Comparison of ENCODE assay signal across 17 cellular contexts in the genomic region with DNA sequence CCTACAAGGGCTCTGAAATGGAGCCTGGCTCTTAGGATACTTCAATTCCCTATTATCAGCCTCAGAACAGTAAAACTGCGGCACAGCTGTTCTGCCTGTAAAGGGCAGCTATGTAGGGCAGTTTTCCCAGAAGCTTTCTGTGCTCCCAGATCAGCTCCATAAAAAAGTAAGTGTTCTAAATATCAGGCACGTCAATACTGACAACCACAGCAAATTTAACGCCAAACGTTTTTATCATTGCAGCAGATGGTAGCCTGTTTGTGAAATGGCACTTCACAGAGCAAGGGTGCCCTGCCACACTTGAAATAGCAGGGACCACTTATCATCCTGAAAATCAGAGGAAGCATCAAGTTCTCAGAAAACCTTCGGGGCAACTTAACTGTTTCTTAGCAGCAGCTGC. TPM values are rescaled to one million over a fixed set of nuclear protein-coding genes. Genes with fewer than 3 reads are reported as not detected.
DNase-seq lines count a peak whose midpoint lies in the region; ATAC-seq and TF ChIP-seq lines count a peak whose summit lies in the region.
"Had no signal": no experiment of that assay in that cellular context is flagged by ENCODE, and none has a peak within 500 bp of the region (broad histone marks: within the 10 kb centered on the region; RNA-seq: fewer than 3 reads in every experiment).

No MANE protein-coding gene starts in this region.

- H3K27me3 ChIP-seq in DND-41 (ENCODE audit: insufficient read depth, low read length, poor library complexity) (no peaks in the 10 kb centered on the region), upper lobe of right lung (no peaks in the 10 kb centered on the region)
- H3K27me3 ChIP-seq: stomach had no signal

- peaks cover 3% of the 10 kb centered on the region for H3K27me3 Mint-ChIP-seq in activated T-helper 1 cell treated with anti-CD3 and anti-CD28 coated beads, Interleukin-12 subunit alpha, Interleukin-12 subunit beta, Interleukin-2, Interleukin-4 antibody, amounts not matched to agents 30 ng/mL and 10 ng/mL and 1 ng/mL, durations not matched to agents 14 hours and 24 hours and 36 hours (ENCODE audit: insufficient read depth)
- H3K27me3 Mint-ChIP-seq: CD4-positive, CD25-positive, alpha-beta regulatory T cell had no signal

- H3K36me3 Mint-ChIP-seq in activated T-helper 1 cell treated with anti-CD3 and anti-CD28 coated beads, Interleukin-12 subunit alpha, Interleukin-12 subunit beta, Interleukin-2, Interleukin-4 antibody, amounts not matched to agents 30 ng/mL and 10 ng/mL and 1 ng/mL, durations not matched to agents 14 hours and 24 hours and 36 hours (ENCODE audit: low read depth) = no peaks in the 10 kb centered on the region
- H3K36me3 Mint-ChIP-seq: naive thymus-derived CD8-positive, alpha-beta T cell had no signal

- H3K27ac ChIP-seq in DND-41 (ENCODE audit: low read length) = peak overlapping the region; percentile 96
- no peak overlapping the region for H3K27ac ChIP-seq in caudate nucleus (ENCODE audit: low read depth, low read length)
- no peak overlapping the region for H3K27ac ChIP-seq in upper lobe of right lung
- H3K27ac ChIP-seq: prostate gland, stomach had no signal

- intact Hi-C loops in activated T-helper 1 cell treated with anti-CD3 and anti-CD28 coated beads, Interleukin-12 subunit alpha, Interleukin-12 subunit beta, Interleukin-2, Interleukin-4 antibody, amounts not matched to agents 30 ng/mL and 10 ng/mL and 1 ng/mL, durations not matched to agents 14 hours and 24 hours and 36 hours (cut with micrococcal nuclease) = no loop called here
- intact Hi-C loops in upper lobe of right lung (cut with DNase I) = no loop called here

- H3K79me2 ChIP-seq in DND-41 (ENCODE audit: insufficient read depth, low read length) = no peaks in the 10 kb centered on the region

- peak overlapping the region; percentile 59 for H3K9ac ChIP-seq in DND-41 (ENCODE audit: low read depth, low read length)

- H3K4me1 Mint-ChIP-seq in activated T-helper 1 cell treated with anti-CD3 and anti-CD28 coated beads, Interleukin-12 subunit alpha, Interleukin-12 subunit beta, Interleukin-2, Interleukin-4 antibody, amounts not matched to agents 30 ng/mL and 10 ng/mL and 1 ng/mL, durations not matched to agents 14 hours and 24 hours and 36 hours (ENCODE audit: low read depth) = no peaks in the 10 kb centered on the region
- H3K4me1 Mint-ChIP-seq: CD4-positive, CD25-positive, alpha-beta regulatory T cell; naive thymus-derived CD8-positive, alpha-beta T cell had no signal

- no peaks in the 10 kb centered on the region for H3K9me3 Mint-ChIP-seq in activated T-helper 1 cell treated with anti-CD3 and anti-CD28 coated beads, Interleukin-12 subunit alpha, Interleukin-12 subunit beta, Interleukin-2, Interleukin-4 antibody, amounts not matched to agents 30 ng/mL and 10 ng/mL and 1 ng/mL, durations not matched to agents 14 hours and 24 hours and 36 hours
- H3K9me3 Mint-ChIP-seq: activated T-helper 2 cell treated with anti-CD3 and anti-CD28 coated beads, Interferon-gamma antibody, Interleukin-2, Interleukin-4, amounts not matched to agents 10 μg/mL and 5 μg/mL and 100 μg/mL, durations not matched to agents 14 hours and 24 hours and 36 hours had no signal

- H3K4me3 ChIP-seq in DND-41 (ENCODE audit: low read depth in 1 of 2, low read length in 2 of 2) (peak overlapping the region in 1 of 2 experiments; percentile 32; a peak in 1 of 4 replicates), upper lobe of right lung (no peak overlapping the region)
- H3K4me3 ChIP-seq: prostate gland, stomach had no signal

- DNase-seq in DND-41 (peak; percentile 81), NCI-H128 (lab: John Stamatoyannopoulos, UW; ENCODE audit: unreplicated experiment) (peak; percentile 15), SHP77 (lab: John Stamatoyannopoulos, UW) (peak; percentile 28 to 34), islet precursor cell (peak; percentile 61), caudate nucleus (lab: John Stamatoyannopoulos, UW) (no peak), upper lobe of right lung (no peak), SKM-1 (lab: John Stamatoyannopoulos, UW; ENCODE audit: unreplicated experiment) (no peak)
- no peak for DNase-seq in activated T-helper 1 cell treated with anti-CD3 and anti-CD28 coated beads, Interleukin-12 subunit alpha, Interleukin-12 subunit beta, Interleukin-2, Interleukin-4 antibody, amounts not matched to agents 30 ng/mL and 10 ng/mL and 1 ng/mL, durations not matched to agents 14 hours and 24 hours and 36 hours (ENCODE audit: low spot score)
- DNase-seq: CD4-positive, CD25-positive, alpha-beta regulatory T cell; hippocampal formation; naive thymus-derived CD8-positive, alpha-beta T cell; NCI-H1436 treated with DMSO at 0.1 percent for 48 hours; NCI-H774; stomach had no signal

- no peak for TF ChIP-seq CTCF in DND-41 (IDR thresholded peaks at IDR 0.05; ENCODE audit: borderline replicate concordance, extremely low read depth, low read length, poor library complexity, severe bottlenecking)
- TF ChIP-seq CTCF in upper lobe of right lung (IDR thresholded peaks at IDR 0.05) = no peak

- peak overlapping the region; percentile 56 for H3K4me2 ChIP-seq in DND-41 (ENCODE audit: insufficient read depth, low read length)

- no peaks in the 10 kb centered on the region for H3K9me3 ChIP-seq in DND-41 (ENCODE audit: insufficient read depth, low read length, severe bottlenecking)
- no peaks in the 10 kb centered on the region for H3K9me3 ChIP-seq in upper lobe of right lung
- H3K9me3 ChIP-seq: prostate gland, stomach had no signal

- ATAC-seq in DND-41 (ENCODE audit: insufficient read depth, low read depth) (peak; percentile 71), upper lobe of right lung (no peak)
- ATAC-seq: left lobe of liver; naive thymus-derived CD8-positive, alpha-beta T cell had no signal

- no peaks in the 10 kb centered on the region for H4K20me1 ChIP-seq in DND-41 (ENCODE audit: insufficient read depth, low read length)

- H3K4me1 ChIP-seq in DND-41 (ENCODE audit: insufficient read depth, low read length) (peaks cover 65% of the 10 kb centered on the region), upper lobe of right lung (no peaks in the 10 kb centered on the region)
- H3K4me1 ChIP-seq: prostate gland, stomach had no signal

- H2AFZ ChIP-seq in DND-41 (ENCODE audit: low read depth, low read length) = peak overlapping the region; percentile 60

- no peak overlapping the region for H3K4me3 Mint-ChIP-seq in activated T-helper 1 cell treated with anti-CD3 and anti-CD28 coated beads, Interleukin-12 subunit alpha, Interleukin-12 subunit beta, Interleukin-2, Interleukin-4 antibody, amounts not matched to agents 30 ng/mL and 10 ng/mL and 1 ng/mL, durations not matched to agents 14 hours and 24 hours and 36 hours
- H3K4me3 Mint-ChIP-seq: CD4-positive, CD25-positive, alpha-beta regulatory T cell; naive thymus-derived CD8-positive, alpha-beta T cell had no signal

- no peak overlapping the region for H3K27ac Mint-ChIP-seq in activated T-helper 1 cell treated with anti-CD3 and anti-CD28 coated beads, Interleukin-12 subunit alpha, Interleukin-12 subunit beta, Interleukin-2, Interleukin-4 antibody, amounts not matched to agents 30 ng/mL and 10 ng/mL and 1 ng/mL, durations not matched to agents 14 hours and 24 hours and 36 hours
- H3K27ac Mint-ChIP-seq: activated T-helper 2 cell treated with anti-CD3 and anti-CD28 coated beads, Interferon-gamma antibody, Interleukin-2, Interleukin-4, amounts not matched to agents 10 μg/mL and 5 μg/mL and 100 μg/mL, durations not matched to agents 14 hours and 24 hours and 36 hours; CD4-positive, CD25-positive, alpha-beta regulatory T cell; naive thymus-derived CD8-positive, alpha-beta T cell had no signal

- H3K36me3 ChIP-seq in DND-41 (ENCODE audit: insufficient read depth, low read length) (no peaks in the 10 kb centered on the region), upper lobe of right lung (no peaks in the 10 kb centered on the region)
- H3K36me3 ChIP-seq: prostate gland, stomach had no signal

RNA-seq across cellular contexts. Expression of a gene that starts 54.8 kb away (rescaled TPM):
- not detected in 2 replicates for total RNA-seq in activated T-helper 1 cell treated with anti-CD3 and anti-CD28 coated beads, Interleukin-12 subunit alpha, Interleukin-12 subunit beta, Interleukin-2, Interleukin-4 antibody, amounts not matched to agents 30 ng/mL and 10 ng/mL and 1 ng/mL, durations not matched to agents 14 hours and 24 hours and 36 hours
- 1.9 TPM for total RNA-seq in upper lobe of right lung
- total RNA-seq: activated T-helper 2 cell treated with anti-CD3 and anti-CD28 coated beads, Interferon-gamma antibody, Interleukin-2, Interleukin-4, amounts not matched to agents 10 μg/mL and 5 μg/mL and 100 μg/mL, durations not matched to agents 14 hours and 24 hours and 36 hours; CD4-positive, CD25-positive, alpha-beta regulatory T cell; naive thymus-derived CD8-positive, alpha-beta T cell had no signal

Comparison
In these comparisons a context has a peak if more than half of its experiments do, and no peak if none do; other contexts are left out.
1. DNase-seq: peak in DND-41 (single experiment), NCI-H128 (single experiment), SHP77 (2 of 2) and islet precursor cell (single experiment); none in activated T-helper 1 cell treated with anti-CD3 and anti-CD28 coated beads, Interleukin-12 subunit alpha, Interleukin-12 subunit beta, Interleukin-2, Interleukin-4 antibody, amounts not matched to agents 30 ng/mL and 10 ng/mL and 1 ng/mL, durations not matched to agents 14 hours and 24 hours and 36 hours (single experiment), caudate nucleus (0 of 61), upper lobe of right lung (single experiment) and SKM-1 (single experiment).